In the genomic region with DNA sequence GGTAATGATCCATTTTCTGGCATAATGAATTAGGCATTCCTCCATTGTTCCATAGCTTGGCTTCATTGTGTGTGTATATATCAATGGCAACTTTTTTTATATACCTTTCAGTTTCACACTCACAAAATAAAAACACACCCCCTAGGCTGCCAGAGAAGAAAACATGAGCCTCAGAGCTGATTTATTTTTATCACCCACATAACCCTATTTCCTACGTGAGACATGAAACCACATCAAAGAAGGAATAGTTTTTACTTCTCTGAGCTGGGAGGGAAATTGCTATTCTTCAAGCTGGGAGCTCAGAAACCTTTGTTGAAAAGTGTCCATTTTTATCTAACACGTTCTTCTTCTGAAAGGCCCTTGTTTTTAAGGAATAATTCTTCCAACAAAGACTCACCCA, we compare ENCODE assay signal across 16 cellular contexts.
A peak's percentile ranks its signal among the peaks of the same experiment; 100 is the strongest.
DNase-seq lines count a peak whose midpoint lies in the region; ATAC-seq and TF ChIP-seq lines count a peak whose summit lies in the region.
"Had no signal": no experiment of that assay in that cellular context is flagged by ENCODE, and none has a peak within 500 bp of the region (broad histone marks: within the 10 kb centered on the region; RNA-seq: fewer than 3 reads in every experiment).

No MANE protein-coding gene starts in this region.

- TF ChIP-seq CTCF in CD8-positive, alpha-beta T cell (IDR thresholded peaks at IDR 0.05): no peak
- TF ChIP-seq CTCF in osteocyte (IDR thresholded peaks at IDR 0.05): no peak

- CTCF ChIA-PET in activated naive CD4-positive, alpha-beta T cell treated with anti-CD3 and anti-CD28 coated beads for 36 hours (lab: Charles Lee): no interaction called here
- CTCF ChIA-PET in CD8-positive, alpha-beta T cell (lab: Charles Lee): no interaction called here

- H3K27ac Mint-ChIP-seq in activated naive CD4-positive, alpha-beta T cell treated with anti-CD3 and anti-CD28 coated beads for 36 hours: no peak overlapping the region
- peak overlapping the region; percentile 70 for H3K27ac Mint-ChIP-seq in CD8-positive, alpha-beta T cell
- H3K27ac Mint-ChIP-seq in immature natural killer cell: no peak overlapping the region
- no peak overlapping the region for H3K27ac Mint-ChIP-seq in osteocyte (ENCODE audit: unreplicated experiment)

- H3K4me3 Mint-ChIP-seq in activated naive CD4-positive, alpha-beta T cell treated with anti-CD3 and anti-CD28 coated beads for 36 hours: no peak overlapping the region
- peak overlapping the region; percentile 43 for H3K4me3 Mint-ChIP-seq in CD8-positive, alpha-beta T cell
- H3K4me3 Mint-ChIP-seq in immature natural killer cell (no peak overlapping the region), osteocyte (ENCODE audit: unreplicated experiment) (no peak overlapping the region)

- no peaks in the 10 kb centered on the region for H3K27me3 Mint-ChIP-seq in activated naive CD4-positive, alpha-beta T cell treated with anti-CD3 and anti-CD28 coated beads for 36 hours (ENCODE audit: low read depth)
- H3K27me3 Mint-ChIP-seq in CD8-positive, alpha-beta T cell (ENCODE audit: low read depth): no peaks in the 10 kb centered on the region
- H3K27me3 Mint-ChIP-seq in immature natural killer cell (ENCODE audit: low read depth in 3 of 3) (peaks cover 0 to 11% (median 2%) of the 10 kb centered on the region in 3 donors), osteocyte (ENCODE audit: unreplicated experiment) (no peaks in the 10 kb centered on the region)

- DNase-seq in activated naive CD4-positive, alpha-beta T cell treated with anti-CD3 and anti-CD28 coated beads for 36 hours: peak; percentile 4
- DNase-seq in activated naive CD4-positive, alpha-beta T cell (lab: John Stamatoyannopoulos, UW): no peak
- DNase-seq in CD8-positive, alpha-beta T cell: peak in 1 of 7 experiments; percentile 19
- DNase-seq in SW480 (ENCODE audit: low spot score): peak; percentile 32
- DNase-seq in immature natural killer cell: peak in 2 of 3 donors; percentile 5 to 14
- DNase-seq in NCI-H2081 (lab: John Stamatoyannopoulos, UW): no peak
- no peak for DNase-seq in osteocyte (ENCODE audit: extremely low spot score, unreplicated experiment)
- no peak for DNase-seq in C1 segment of cervical spinal cord (lab: John Stamatoyannopoulos, UW)
- DNase-seq: ACHN, EL, HCEC 1CT, NCI-H1048, NCI-H446, NCI-H748 treated with DMSO at 0.1 percent for 48 hours, PC-9 had no signal

- POLR2A ChIA-PET in CD8-positive, alpha-beta T cell (lab: Charles Lee): interaction anchor here (1.0 kb wide), 1 partner anchor 18 kb away, joined by 3 read pairs; no protein-coding TSS in a partner anchor

- no peaks in the 10 kb centered on the region for H3K9me3 Mint-ChIP-seq in activated naive CD4-positive, alpha-beta T cell treated with anti-CD3 and anti-CD28 coated beads for 36 hours
- no peaks in the 10 kb centered on the region for H3K9me3 Mint-ChIP-seq in CD8-positive, alpha-beta T cell
- H3K9me3 Mint-ChIP-seq in immature natural killer cell (peaks cover 0 to 2% (median under 1%) of the 10 kb centered on the region in 6 donors), osteocyte (ENCODE audit: unreplicated experiment) (peaks cover 9% of the 10 kb centered on the region)

- no peaks in the 10 kb centered on the region for H3K36me3 Mint-ChIP-seq in activated naive CD4-positive, alpha-beta T cell treated with anti-CD3 and anti-CD28 coated beads for 36 hours (ENCODE audit: low read depth)
- no peaks in the 10 kb centered on the region for H3K36me3 Mint-ChIP-seq in CD8-positive, alpha-beta T cell
- H3K36me3 Mint-ChIP-seq in immature natural killer cell (no peaks in the 10 kb centered on the region), osteocyte (ENCODE audit: unreplicated experiment) (no peaks in the 10 kb centered on the region)

- H3K9me3 ChIP-seq in CD8-positive, alpha-beta T cell (ENCODE audit: low read length): no peaks in the 10 kb centered on the region

- peak; percentile 77 for ATAC-seq in CD8-positive, alpha-beta T cell
- ATAC-seq: K562 had no signal

- no peaks in the 10 kb centered on the region for H3K36me3 ChIP-seq in CD8-positive, alpha-beta T cell (ENCODE audit: insufficient read depth, low read length)

- H3K27me3 ChIP-seq in CD8-positive, alpha-beta T cell (ENCODE audit: insufficient read depth, low read length): no peaks in the 10 kb centered on the region

- intact Hi-C loops in activated naive CD4-positive, alpha-beta T cell treated with anti-CD3 and anti-CD28 coated beads for 36 hours (cut with micrococcal nuclease): loop anchor here (5.0 kb wide), 1 partner anchor 250 kb away; a partner anchor contains a TSS
- intact Hi-C loops in CD8-positive, alpha-beta T cell (cut with DNase I, micrococcal nuclease): loop anchor here in 1 of 2 experiments (10.0 kb wide), 1 partner anchor 243 kb away; no protein-coding TSS in a partner anchor

- peaks cover 26% of the 10 kb centered on the region for H3K4me1 ChIP-seq in CD8-positive, alpha-beta T cell (ENCODE audit: insufficient read depth, low read length)

- H3K4me3 ChIP-seq in CD8-positive, alpha-beta T cell (ENCODE audit: low read depth, low read length): no peak overlapping the region
- H3K4me3 ChIP-seq: K562, PC-9 had no signal

- no peak overlapping the region for H3K27ac ChIP-seq in CD8-positive, alpha-beta T cell (ENCODE audit: low read depth, low read length)
- H3K27ac ChIP-seq: PC-9 had no signal

- H3K4me1 Mint-ChIP-seq in activated naive CD4-positive, alpha-beta T cell treated with anti-CD3 and anti-CD28 coated beads for 36 hours (ENCODE audit: low read depth): peaks cover 31% of the 10 kb centered on the region
- H3K4me1 Mint-ChIP-seq in CD8-positive, alpha-beta T cell (ENCODE audit: low read depth): peaks cover 35% of the 10 kb centered on the region
- H3K4me1 Mint-ChIP-seq in immature natural killer cell (peaks cover 0 to 7% of the 10 kb centered on the region in 2 donors), osteocyte (ENCODE audit: unreplicated experiment) (no peaks in the 10 kb centered on the region)

Comparison
In these comparisons a context has a peak if more than half of its experiments do, and no peak if none do; other contexts are left out.
1. DNase-seq: peak in activated naive CD4-positive, alpha-beta T cell treated with anti-CD3 and anti-CD28 coated beads for 36 hours (single experiment), SW480 (single experiment) and immature natural killer cell (2 of 3); none in activated naive CD4-positive, alpha-beta T cell (0 of 4), NCI-H2081 (0 of 2), osteocyte (single experiment) and C1 segment of cervical spinal cord (0 of 14).